Comparison of ENCODE assay signal across 37 cellular contexts in the genomic region with DNA sequence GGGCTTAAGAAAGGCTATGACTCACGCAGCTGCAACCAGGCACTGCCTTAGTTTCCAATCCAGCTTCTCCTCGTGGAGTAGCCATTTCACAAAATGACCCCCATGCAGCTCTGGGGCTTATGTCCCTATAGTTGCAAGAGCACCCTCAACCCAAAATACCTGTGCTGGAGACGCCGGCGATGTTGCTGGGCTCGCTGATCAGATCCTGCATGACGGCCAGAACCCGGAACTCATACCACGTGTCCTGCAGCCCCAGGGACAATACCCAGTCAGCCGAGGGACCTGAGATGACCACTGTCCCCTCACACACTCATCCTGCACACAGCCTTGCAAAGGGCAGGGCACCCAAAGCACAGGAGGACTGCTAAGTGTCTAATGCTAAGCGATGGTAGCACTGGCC.
"Had no signal": no experiment of that assay in that cellular context is flagged by ENCODE, and none has a peak within 500 bp of the region (broad histone marks: within the 10 kb centered on the region; RNA-seq: fewer than 3 reads in every experiment).

No MANE protein-coding gene starts in this region.

- H3K27ac ChIP-seq: adrenal gland, body of pancreas, brain microvascular endothelial cell, breast epithelium, colonic mucosa, VCaP had no signal

- H3K27me3 ChIP-seq: body of pancreas, brain microvascular endothelial cell, colonic mucosa had no signal

- H3K27ac Mint-ChIP-seq: activated B cell treated with CpG ODN at 0.5 μM for 24 hours; activated CD4-positive, alpha-beta memory T cell treated with anti-CD3 and anti-CD28 coated beads for 36 hours; activated CD4-positive, alpha-beta T cell treated with anti-CD3 and anti-CD28 coated beads, Interleukin-2, amount 10 ng/mL, durations not matched to agents 24 days and 14 days; activated CD8-positive, alpha-beta T cell treated with anti-CD3 and anti-CD28 coated beads for 36 hours; activated naive CD4-positive, alpha-beta T cell treated with anti-CD3 and anti-CD28 coated beads for 36 hours; activated naive CD4-positive, alpha-beta T cell treated with anti-CD3 and anti-CD28 coated beads, Interleukin-2, amount 50 U/mL, for 72 hours; activated naive CD8-positive, alpha-beta T cell treated with anti-CD3 and anti-CD28 coated beads, Interleukin-2, amount 10 ng/mL, durations not matched to agents 7 days and 5 days; activated T-cell treated with anti-CD3 and anti-CD28 coated beads, Interleukin-2, amount 50 U/mL, for 72 hours; T-helper 1 cell treated with Interleukin-12 subunit alpha and Interleukin-12 subunit beta and Interleukin-4 antibody, amounts not matched to agents 30 μg/mL and 1 μg/mL, for 36 hours; T-helper 2 cell treated with Interferon-gamma antibody and Interleukin-4, amounts not matched to agents 5 μg/mL and 100 μg/mL, for 36 hours had no signal

- DNase-seq: activated B cell treated with CpG ODN at 0.5 μM for 24 hours; activated CD4-positive, alpha-beta memory T cell treated with anti-CD3 and anti-CD28 coated beads for 36 hours; activated CD4-positive, alpha-beta T cell treated with anti-CD3 and anti-CD28 coated beads for 4 hours; activated CD4-positive, alpha-beta T cell treated with anti-CD3 and anti-CD28 coated beads, Interleukin-2, amount 10 ng/mL, durations not matched to agents 24 days and 14 days; activated CD4-positive, alpha-beta T cell treated with anti-CD3 and anti-CD28 coated beads, Interleukin-2, amount 50 U/mL, for 1 hour; activated CD4-positive, alpha-beta T cell treated with anti-CD3 and anti-CD28 coated beads, Interleukin-2, amount 50 U/mL, for 4 hours; activated CD4-positive, CD25-positive, alpha-beta regulatory T cell treated with anti-CD3 and anti-CD28 coated beads, Interleukin-2, amount 50 U/mL, for 72 hours; activated CD8-positive, alpha-beta memory T cell treated with anti-CD3 and anti-CD28 coated beads, Interleukin-2, amount 50 U/mL, for 4 hours; activated CD8-positive, alpha-beta T cell treated with anti-CD3 and anti-CD28 coated beads for 36 hours; activated effector memory CD4-positive, alpha-beta T cell treated with anti-CD3 and anti-CD28 coated beads, Interleukin-2, amount 50 U/mL, for 16 hours; activated gamma-delta T cell treated with Interleukin-2 at 50 U/mL for 16 hours; activated naive CD4-positive, alpha-beta T cell; activated naive CD4-positive, alpha-beta T cell treated with anti-CD3 and anti-CD28 coated beads for 36 hours; activated naive CD4-positive, alpha-beta T cell treated with anti-CD3 and anti-CD28 coated beads, Interleukin-2, amount 50 U/mL, for 16 hours; activated naive CD8-positive, alpha-beta T cell treated with anti-CD3 and anti-CD28 coated beads, Interleukin-2, amount 10 ng/mL, durations not matched to agents 7 days and 5 days; activated T-cell treated with anti-CD3 and anti-CD28 coated beads for 4 hours; activated T-cell treated with anti-CD3 and anti-CD28 coated beads, Interleukin-2, amount 50 U/mL, for 1 hour; activated T-cell treated with anti-CD3 and anti-CD28 coated beads, Interleukin-2, amount 50 U/mL, for 4 hours; activated T-cell treated with anti-CD3 and anti-CD28 coated beads, Interleukin-2, amount 50 U/mL, for 72 hours; adrenal gland; amniotic stem cell; aorta; body of pancreas; brain microvascular endothelial cell; caudate nucleus; cerebellar nuclear complex; colonic mucosa; T-helper 2 cell; T-helper 9 cell had no signal

- ATAC-seq: activated CD8-positive, alpha-beta T cell treated with anti-CD3 and anti-CD28 coated beads for 36 hours; activated naive CD4-positive, alpha-beta T cell treated with anti-CD3 and anti-CD28 coated beads, Interleukin-2, amount 50 U/mL, for 72 hours; activated T-cell treated with anti-CD3 and anti-CD28 coated beads, Interleukin-2, amount 50 U/mL, for 4 hours; activated T-cell treated with anti-CD3 and anti-CD28 coated beads, Interleukin-2, amount 50 U/mL, for 72 hours; activated T-helper 17 cell treated with anti-CD3 and anti-CD28 coated beads, Interleukin-2, amount 50 U/mL, for 72 hours; body of pancreas had no signal

- H3K27me3 Mint-ChIP-seq: activated CD4-positive, alpha-beta memory T cell treated with anti-CD3 and anti-CD28 coated beads for 36 hours; activated CD4-positive, alpha-beta T cell treated with anti-CD3 and anti-CD28 coated beads, Interleukin-2, amount 10 ng/mL, durations not matched to agents 24 days and 14 days; activated CD8-positive, alpha-beta T cell treated with anti-CD3 and anti-CD28 coated beads for 36 hours; activated naive CD8-positive, alpha-beta T cell treated with anti-CD3 and anti-CD28 coated beads, Interleukin-2, amount 10 ng/mL, durations not matched to agents 7 days and 5 days; activated T-helper 17 cell treated with anti-CD3 and anti-CD28 coated beads, Interleukin-2, amount 50 U/mL, for 72 hours; central memory CD8-positive, alpha-beta T cell had no signal

- H3K9me3 Mint-ChIP-seq: activated B cell treated with CpG ODN at 0.5 μM for 24 hours; activated CD4-positive, alpha-beta memory T cell treated with anti-CD3 and anti-CD28 coated beads for 36 hours; activated CD4-positive, alpha-beta T cell treated with anti-CD3 and anti-CD28 coated beads, Interleukin-2, amount 10 ng/mL, durations not matched to agents 24 days and 14 days; activated CD8-positive, alpha-beta T cell treated with anti-CD3 and anti-CD28 coated beads for 36 hours; activated naive CD4-positive, alpha-beta T cell treated with anti-CD3 and anti-CD28 coated beads for 36 hours; activated naive CD4-positive, alpha-beta T cell treated with anti-CD3 and anti-CD28 coated beads, Interleukin-2, amount 50 U/mL, for 72 hours; activated naive CD8-positive, alpha-beta T cell treated with anti-CD3 and anti-CD28 coated beads, Interleukin-2, amount 10 ng/mL, durations not matched to agents 7 days and 5 days; activated T-cell treated with anti-CD3 and anti-CD28 coated beads, Interleukin-2, amount 50 U/mL, for 4 hours; activated T-cell treated with anti-CD3 and anti-CD28 coated beads, Interleukin-2, amount 50 U/mL, for 72 hours; activated T-helper 1 cell treated with anti-CD3 and anti-CD28 coated beads, Interleukin-12 subunit alpha, Interleukin-12 subunit beta, Interleukin-2, Interleukin-4 antibody, amounts not matched to agents 30 ng/mL and 10 ng/mL and 1 ng/mL, durations not matched to agents 14 hours and 24 hours and 36 hours; activated T-helper 17 cell treated with anti-CD3 and anti-CD28 coated beads, Interleukin-2, amount 50 U/mL, for 72 hours; central memory CD8-positive, alpha-beta T cell; T-helper 1 cell treated with Interleukin-12 subunit alpha and Interleukin-12 subunit beta and Interleukin-4 antibody, amounts not matched to agents 30 μg/mL and 1 μg/mL, for 36 hours; T-helper 2 cell treated with Interferon-gamma antibody and Interleukin-4, amounts not matched to agents 5 μg/mL and 100 μg/mL, for 36 hours had no signal

- H3K4me3 Mint-ChIP-seq: activated B cell treated with CpG ODN at 0.5 μM for 24 hours; activated CD4-positive, alpha-beta memory T cell treated with anti-CD3 and anti-CD28 coated beads for 36 hours; activated CD4-positive, alpha-beta T cell treated with anti-CD3 and anti-CD28 coated beads, Interleukin-2, amount 10 ng/mL, durations not matched to agents 24 days and 14 days; activated CD8-positive, alpha-beta T cell treated with anti-CD3 and anti-CD28 coated beads for 36 hours; activated naive CD4-positive, alpha-beta T cell treated with anti-CD3 and anti-CD28 coated beads for 36 hours; activated naive CD8-positive, alpha-beta T cell treated with anti-CD3 and anti-CD28 coated beads, Interleukin-2, amount 10 ng/mL, durations not matched to agents 7 days and 5 days; activated T-cell treated with anti-CD3 and anti-CD28 coated beads, Interleukin-2, amount 50 U/mL, for 4 hours; activated T-cell treated with anti-CD3 and anti-CD28 coated beads, Interleukin-2, amount 50 U/mL, for 72 hours; activated T-helper 1 cell treated with anti-CD3 and anti-CD28 coated beads, Interleukin-12 subunit alpha, Interleukin-12 subunit beta, Interleukin-2, Interleukin-4 antibody, amounts not matched to agents 30 ng/mL and 10 ng/mL and 1 ng/mL, durations not matched to agents 14 hours and 24 hours and 36 hours; activated T-helper 17 cell treated with anti-CD3 and anti-CD28 coated beads, Interleukin-2, amount 50 U/mL, for 72 hours; central memory CD8-positive, alpha-beta T cell; T-helper 1 cell treated with Interleukin-12 subunit alpha and Interleukin-12 subunit beta and Interleukin-4 antibody, amounts not matched to agents 30 μg/mL and 1 μg/mL, for 36 hours; T-helper 2 cell treated with Interferon-gamma antibody and Interleukin-4, amounts not matched to agents 5 μg/mL and 100 μg/mL, for 36 hours had no signal

- H3K4me1 ChIP-seq: breast epithelium had no signal

- H3K36me3 ChIP-seq: adrenal gland, brain microvascular endothelial cell, breast epithelium, colonic mucosa had no signal

- H3K4me3 ChIP-seq: adrenal gland, body of pancreas, breast epithelium, colonic mucosa had no signal

- H3K9me3 ChIP-seq: adrenal gland, body of pancreas, breast epithelium, colonic mucosa had no signal
